Comparison of ENCODE assay signal across 16 cellular contexts in genomic region chr9:90898229-90898628, GRCh38.
DNase-seq lines count a peak whose midpoint lies in the region; ATAC-seq and TF ChIP-seq lines count a peak whose summit lies in the region.
"Had no signal": no experiment of that assay in that cellular context is flagged by ENCODE, and none has a peak within 500 bp of the region (broad histone marks: within the 10 kb centered on the region; RNA-seq: fewer than 3 reads in every experiment).

No MANE protein-coding gene starts in this region.

- CTCF ChIA-PET in SK-N-SH (lab: Yijun Ruan, JAX): interaction anchor here (0.9 to 9.8 kb wide), 10 partner anchors 8 to 1300 kb away, joined by 3 to 44 read pairs (median 4); no protein-coding TSS in a partner anchor

- peak; percentile 27; the same call in 1 of the 2 replicates for TF ChIP-seq CTCF in SK-N-SH (IDR thresholded peaks at IDR 0.05)
- TF ChIP-seq CTCF in Loucy (conservative IDR thresholded peaks at IDR 0.05; ENCODE audit: low read length): peak; percentile 40
- peak; percentile 30 for TF ChIP-seq CTCF in epithelial cell of proximal tubule (conservative IDR thresholded peaks at IDR 0.05; ENCODE audit: low read depth, low read length)
- no peak for TF ChIP-seq CTCF in neutrophil (IDR thresholded peaks at IDR 0.05)

- H3K4me2 ChIP-seq in SK-N-SH: no peak overlapping the region
- no peak overlapping the region for H3K4me2 ChIP-seq in Loucy (ENCODE audit: low read depth, low read length, poor library complexity, severe bottlenecking)
- H3K4me2 ChIP-seq: KMS-11 had no signal

- H3K27ac ChIP-seq in SK-N-SH (ENCODE audit: low read depth in 2 of 2, low read length in 1 of 2): no peak overlapping the region
- H3K27ac ChIP-seq in neutrophil: peak overlapping the region; percentile 26
- H3K27ac ChIP-seq: esophagus muscularis mucosa, KMS-11, tibial artery had no signal

- no peaks in the 10 kb centered on the region for H3K9me2 ChIP-seq in SK-N-SH
- H3K9me2 ChIP-seq in Loucy (replicated peaks; ENCODE audit: low read depth, low read length): no peaks in the 10 kb centered on the region

- H3K4me1 ChIP-seq in SK-N-SH (ENCODE audit: control insufficient read depth in 1 of 2, insufficient read depth in 2 of 2, low read depth in 1 of 2, low read length in 1 of 2) (no peaks in the 10 kb centered on the region; a peak in 1 of 4 replicates), Loucy (ENCODE audit: insufficient read depth, low read length, poor library complexity, severe bottlenecking) (no peaks in the 10 kb centered on the region), neutrophil (ENCODE audit: control insufficient read depth in 1 of 2, insufficient read depth in 1 of 2, low read depth in 1 of 2, low read length in 1 of 2) (no peaks in the 10 kb centered on the region)
- H3K4me1 ChIP-seq: tibial artery had no signal

- H3K9ac ChIP-seq in SK-N-SH: no peak overlapping the region
- no peak overlapping the region for H3K9ac ChIP-seq in Loucy (ENCODE audit: low read depth, low read length, poor library complexity, severe bottlenecking)
- H3K9ac ChIP-seq: KMS-11 had no signal

- no peaks in the 10 kb centered on the region for H3K27me3 ChIP-seq in SK-N-SH (ENCODE audit: insufficient read depth)
- H3K27me3 ChIP-seq in Loucy (ENCODE audit: insufficient read depth, low read length, poor library complexity, severe bottlenecking): no peaks in the 10 kb centered on the region
- H3K27me3 ChIP-seq in neutrophil: no peaks in the 10 kb centered on the region
- H3K27me3 ChIP-seq: esophagus muscularis mucosa, tibial artery had no signal

- H4K20me1 ChIP-seq in SK-N-SH (ENCODE audit: insufficient read depth) (no peaks in the 10 kb centered on the region), Loucy (ENCODE audit: insufficient read depth, low read length, poor library complexity, severe bottlenecking) (no peaks in the 10 kb centered on the region)

- H2AFZ ChIP-seq in SK-N-SH (ENCODE audit: low read depth) (no peak overlapping the region), Loucy (ENCODE audit: low read length) (no peak overlapping the region)

- 15% methylated on average over 2 of the region's 3 CpGs for WGBS in SK-N-SH (ENCODE audit: low lambda C conversion rate)

- ATAC-seq in SK-N-SH treated with all-trans-retinoic acid at 6 μM for 48 hours (no peak), HG03108 (IDR thresholded peaks at IDR 0.05; ENCODE audit: unreplicated experiment) (no peak)

- TF ChIP-seq EP300 in SK-N-SH (IDR thresholded peaks at IDR 0.05; ENCODE audit: borderline replicate concordance in 1 of 2, low read depth in 1 of 2, low read length in 1 of 2): no peak

- H3F3A ChIP-seq in SK-N-SH (replicated peaks; ENCODE audit: insufficient read depth) (no peaks in the 10 kb centered on the region), Loucy (ENCODE audit: low read depth) (no peaks in the 10 kb centered on the region)

- H3K9me3 ChIP-seq in SK-N-SH (no peaks in the 10 kb centered on the region), Loucy (ENCODE audit: insufficient read depth, low read depth, low read length) (no peaks in the 10 kb centered on the region), neutrophil (no peaks in the 10 kb centered on the region)
- H3K9me3 ChIP-seq: esophagus muscularis mucosa, tibial artery had no signal

- no peaks in the 10 kb centered on the region for H3K36me3 ChIP-seq in SK-N-SH (replicated peaks in 1 of 2; ENCODE audit: control insufficient read depth in 1 of 2, insufficient read depth in 2 of 2, low read length in 1 of 2)
- peaks cover 47% of the 10 kb centered on the region; the same call in 1 of the 2 replicates for H3K36me3 ChIP-seq in Loucy (ENCODE audit: insufficient read depth, low read length)
- H3K36me3 ChIP-seq in neutrophil: peaks cover 96% of the 10 kb centered on the region
- H3K36me3 ChIP-seq: esophagus muscularis mucosa, tibial artery had no signal

- POLR2A ChIA-PET in SK-N-SH (lab: Yijun Ruan, JAX): no interaction called here

- TF ChIP-seq RAD21 in SK-N-SH (IDR thresholded peaks at IDR 0.05; ENCODE audit: low read length): peak; percentile 30

- H3K79me2 ChIP-seq in SK-N-SH (ENCODE audit: insufficient read depth) (no peaks in the 10 kb centered on the region), Loucy (ENCODE audit: insufficient read depth, low read length) (no peaks in the 10 kb centered on the region)

- DNase-seq in SK-N-SH (no peak), epithelial cell of proximal tubule (ENCODE audit: low read depth) (no peak), CD1c-positive myeloid dendritic cell (ENCODE audit: extremely low spot score) (no peak)
- DNase-seq in activated CD4-positive, alpha-beta T cell treated with anti-CD3 and anti-CD28 coated beads for 48 hours: no peak
- DNase-seq: DND-41; immature natural killer cell; NCI-H187; NCI-H69; stimulated activated CD4-positive, alpha-beta T cell treated with anti-CD3 and anti-CD28 coated beads, Interleukin-2, amount 100 ng/mL, for 24 hours; tibial artery had no signal

- H3K4me3 ChIP-seq in SK-N-SH (ENCODE audit: low read depth in 2 of 2, low read length in 1 of 2) (no peak overlapping the region), Loucy (ENCODE audit: low read length, poor library complexity, severe bottlenecking) (no peak overlapping the region), epithelial cell of proximal tubule (ENCODE audit: low read depth, low read length) (no peak overlapping the region), neutrophil (ENCODE audit: low read depth in 1 of 2, low read length in 1 of 2) (no peak overlapping the region)
- H3K4me3 ChIP-seq: esophagus muscularis mucosa, tibial artery had no signal

TF ChIP-seq in SK-N-SH, 30 proteins besides CTCF, POLR2A, EP300 and RAD21 (continues in another document):
- TF ChIP-seq JUND (IDR thresholded peaks at IDR 0.05) (no peak), RXRA (IDR thresholded peaks at IDR 0.05; ENCODE audit: borderline replicate concordance, low read depth) (no peak), YY1 (IDR thresholded peaks at IDR 0.05; ENCODE audit: low read depth) (no peak), EZH2phosphoT487 (IDR thresholded peaks at IDR 0.05; ENCODE audit: borderline replicate concordance, low read depth) (no peak), USF2 (IDR thresholded peaks at IDR 0.05; ENCODE audit: borderline replicate concordance, low read depth, low read length) (no peak), RFX5 (IDR thresholded peaks at IDR 0.05; ENCODE audit: low read length) (no peak), MXI1 (IDR thresholded peaks at IDR 0.05; ENCODE audit: low read depth, low read length) (no peak), ELF1 (IDR thresholded peaks at IDR 0.05) (no peak)
- TF ChIP-seq, protein P1, sequence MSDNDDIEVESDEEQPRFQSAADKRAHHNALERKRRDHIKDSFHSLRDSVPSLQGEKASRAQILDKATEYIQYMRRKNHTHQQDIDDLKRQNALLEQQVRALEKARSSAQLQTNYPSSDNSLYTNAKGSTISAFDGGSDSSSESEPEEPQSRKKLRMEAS (IDR thresholded peaks at IDR 0.05; ENCODE audit: low read depth): no peak
- TF ChIP-seq, protein P2, sequence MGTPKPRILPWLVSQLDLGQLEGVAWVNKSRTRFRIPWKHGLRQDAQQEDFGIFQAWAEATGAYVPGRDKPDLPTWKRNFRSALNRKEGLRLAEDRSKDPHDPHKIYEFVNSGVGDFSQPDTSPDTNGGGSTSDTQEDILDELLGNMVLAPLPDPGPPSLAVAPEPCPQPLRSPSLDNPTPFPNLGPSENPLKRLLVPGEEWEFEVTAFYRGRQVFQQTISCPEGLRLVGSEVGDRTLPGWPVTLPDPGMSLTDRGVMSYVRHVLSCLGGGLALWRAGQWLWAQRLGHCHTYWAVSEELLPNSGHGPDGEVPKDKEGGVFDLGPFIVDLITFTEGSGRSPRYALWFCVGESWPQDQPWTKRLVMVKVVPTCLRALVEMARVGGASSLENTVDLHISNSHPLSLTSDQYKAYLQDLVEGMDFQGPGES (IDR thresholded peaks at IDR 0.05; ENCODE audit: low read depth, low read length): no peak

TF ChIP-seq in SK-N-SH treated with all-trans-retinoic acid at 6 μM for 48 hours, 23 proteins besides CTCF, POLR2A, EP300 and RAD21:
- no peak for TF ChIP-seq TOX (CRISPR knock-in tag; IDR thresholded peaks at IDR 0.05; ENCODE audit: borderline replicate concordance)
- TF ChIP-seq CSDC2 (CRISPR knock-in tag; IDR thresholded peaks at IDR 0.05): no peak
TF ChIP-seq in SK-N-SH treated with all-trans-retinoic acid at 6 μM for 48 hours: peak in this region for 0.
